ENCODE assay signal across 15 cellular contexts in the genomic region with DNA sequence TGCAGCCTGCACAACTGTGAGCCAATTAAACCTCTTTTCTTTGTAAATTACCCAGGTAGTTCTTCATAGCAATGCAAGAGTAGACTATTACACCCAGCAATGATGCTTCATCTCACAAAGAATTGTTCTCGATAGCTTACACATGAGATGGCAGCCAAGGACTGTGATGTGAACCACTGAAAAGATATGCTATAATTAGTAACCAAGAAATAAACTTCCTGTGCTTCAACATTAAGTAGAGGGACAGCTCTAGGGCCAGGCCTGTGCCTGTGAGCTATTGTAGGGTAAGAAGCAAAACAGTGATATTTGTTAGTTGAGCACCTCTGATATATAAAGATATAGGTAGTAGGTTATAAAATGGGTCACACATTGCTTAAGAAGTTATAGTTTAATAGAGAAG. TPM values are rescaled to one million over a fixed set of nuclear protein-coding genes. Genes with fewer than 3 reads are reported as not detected.
DNase-seq lines count a peak whose midpoint lies in the region; ATAC-seq, FAIRE-seq and TF ChIP-seq lines count a peak whose summit lies in the region.
"Had no signal": no experiment of that assay in that cellular context is flagged by ENCODE, and none has a peak within 500 bp of the region (broad histone marks: within the 10 kb centered on the region; RNA-seq: fewer than 3 reads in every experiment).

No MANE protein-coding gene starts in this region.

- TF ChIP-seq CTCF in IMR-90 (conservative IDR thresholded peaks at IDR 0.05; ENCODE audit: low read depth, low read length) (no peak), esophagus squamous epithelium (IDR thresholded peaks at IDR 0.05) (no peak), pancreas (IDR thresholded peaks at IDR 0.05) (no peak)

- no peak for TF ChIP-seq RAD21 in IMR-90 (IDR thresholded peaks at IDR 0.05; ENCODE audit: low read length)

- no peak overlapping the region for H4K91ac ChIP-seq in IMR-90 (ENCODE audit: insufficient read depth, low read depth, low read length)

- H3K4me3 ChIP-seq in IMR-90 (ENCODE audit: insufficient read depth, low read depth, low read length) (no peak overlapping the region), esophagus squamous epithelium (no peak overlapping the region), iPS-20b (ENCODE audit: low read length) (no peak overlapping the region), stomach smooth muscle (ENCODE audit: low read length in 2 of 2) (peak overlapping the region; percentile 15 to 22), pancreas (no peak overlapping the region)
- H3K4me3 ChIP-seq: HAP-1, PC-9 had no signal

- peak overlapping the region in 1 of 2 experiments; percentile 49; a peak in 1 of 4 replicates for H4K8ac ChIP-seq in IMR-90 (ENCODE audit: low read depth in 2 of 2, low read length in 2 of 2)

- no TSS peak for BruUV-seq in IMR-90 (replicated peaks; lab: Mats Ljungman, UMichigan)

- no peak overlapping the region for H3K4me2 ChIP-seq in IMR-90 (ENCODE audit: low read depth, low read length)
- H3K4me2 ChIP-seq: PC-9 had no signal

- H2BK120ac ChIP-seq in IMR-90 (ENCODE audit: low read depth, low read length): 0 out of 2 replicates have a peak overlapping the region, but pooled peaks have one; percentile 44

- DNase-seq in IMR-90: peak; percentile 31
- no peak for DNase-seq in esophagus squamous epithelium (lab: John Stamatoyannopoulos, UW)
- no peak for DNase-seq in left colon
- no peak for DNase-seq in DMS79 treated with DMSO at 0.1 percent for 48 hours (lab: John Stamatoyannopoulos, UW)
- DNase-seq in pancreas: no peak
- DNase-seq: CD4-positive, CD25-positive, alpha-beta regulatory T cell; KBM-7; NCI-H1436; NCI-H2029; NCI-H2171; NCI-H82; PC-9 had no signal

- in situ Hi-C loops in IMR-90 (cut with MboI; ENCODE audit: low sequenced_read_pairs): no loop called here

- peak overlapping the region; percentile 46; the same call in 1 of the 2 replicates for H2BK20ac ChIP-seq in IMR-90 (ENCODE audit: low read depth, low read length)

- peak overlapping the region; percentile 13 for H2BK5ac ChIP-seq in IMR-90 (ENCODE audit: low read depth, low read length, poor library complexity, severe bottlenecking)

- H3K36me3 ChIP-seq in IMR-90 (ENCODE audit: control insufficient read depth, insufficient read depth, low read length): no peaks in the 10 kb centered on the region
- H3K36me3 ChIP-seq in esophagus squamous epithelium: no peaks in the 10 kb centered on the region
- H3K36me3 ChIP-seq in iPS-20b (ENCODE audit: insufficient read depth, low read depth, low read length): no peaks in the 10 kb centered on the region
- no peaks in the 10 kb centered on the region for H3K36me3 ChIP-seq in stomach smooth muscle (ENCODE audit: control insufficient read depth in 2 of 2, insufficient read depth in 2 of 2, low read length in 2 of 2)
- H3K36me3 ChIP-seq in pancreas: no peaks in the 10 kb centered on the region
- H3K36me3 ChIP-seq: HAP-1 had no signal

- no peak overlapping the region for H3K18ac ChIP-seq in IMR-90 (ENCODE audit: low read depth, low read length)

- H3K27me3 ChIP-seq in IMR-90 (ENCODE audit: control insufficient read depth, insufficient read depth, low read length): no peaks in the 10 kb centered on the region
- no peaks in the 10 kb centered on the region for H3K27me3 ChIP-seq in esophagus squamous epithelium
- no peaks in the 10 kb centered on the region for H3K27me3 ChIP-seq in iPS-20b (ENCODE audit: insufficient read depth, low read length)
- no peaks in the 10 kb centered on the region for H3K27me3 ChIP-seq in stomach smooth muscle (ENCODE audit: control insufficient read depth in 1 of 2, insufficient read depth in 2 of 2, low read length in 2 of 2)
- H3K27me3 ChIP-seq in pancreas: no peaks in the 10 kb centered on the region

- H3K9me3 ChIP-seq in IMR-90 (ENCODE audit: control insufficient read depth, insufficient read depth, low read length): no peaks in the 10 kb centered on the region
- no peaks in the 10 kb centered on the region for H3K9me3 ChIP-seq in esophagus squamous epithelium
- H3K9me3 ChIP-seq in iPS-20b (ENCODE audit: insufficient read depth, low read depth, low read length): peaks cover 4% of the 10 kb centered on the region; the same call in 1 of the 2 replicates
- no peaks in the 10 kb centered on the region for H3K9me3 ChIP-seq in stomach smooth muscle (ENCODE audit: control insufficient read depth in 2 of 2, low read length in 2 of 2)
- H3K9me3 ChIP-seq in pancreas: no peaks in the 10 kb centered on the region
- H3K9me3 ChIP-seq: HAP-1 had no signal

- H4K5ac ChIP-seq in IMR-90 (ENCODE audit: low read depth, low read length): no peak overlapping the region

- WGBS in IMR-90 (ENCODE audit: extremely low coverage in 2 of 2, insufficient read length in 1 of 2), 2 experiments: no CpG with 5 or more reads among the region's 1 CpG
- WGBS in esophagus squamous epithelium, 2 donors: 44 to 73% methylated on average over 1 of the region's 1 CpG
- 81 to 86% methylated on average over 1 of the region's 1 CpG for WGBS in pancreas, 2 donors

- H3K27ac ChIP-seq in IMR-90 (ENCODE audit: insufficient read depth, low read length): no peak overlapping the region
- H3K27ac ChIP-seq in esophagus squamous epithelium: peak overlapping the region in 3 of 4 donors; percentile 19 to 74 (median 36)
- H3K27ac ChIP-seq in iPS-20b (ENCODE audit: low read length): no peak overlapping the region
- H3K27ac ChIP-seq in stomach smooth muscle (ENCODE audit: low read length): peak overlapping the region; percentile 58
- H3K27ac ChIP-seq in pancreas: no peak overlapping the region
- H3K27ac ChIP-seq: PC-9 had no signal

- POLR2A ChIA-PET in IMR-90 (lab: Charles Lee; ENCODE audit: unreplicated experiment): no interaction called here

- no peak overlapping the region; the same call in 1 of the 2 replicates for H3K4ac ChIP-seq in IMR-90 (ENCODE audit: low read depth, low read length)

- FAIRE-seq in pancreas (lab: Jason Lieb, UNC): no peak

- dilution Hi-C loops in IMR-90 (cut with HindIII; ENCODE audit: low sequenced_read_pairs, unreplicated experiment): no loop called here

- intact Hi-C loops in IMR-90 (cut with micrococcal nuclease): no loop called here
- intact Hi-C loops in esophagus squamous epithelium (cut with DNase I): no loop called here
- intact Hi-C loops in left colon (cut with DNase I, micrococcal nuclease): loop anchor here in 1 of 2 donors (10.0 kb wide), 1 partner anchor 157 kb away; no protein-coding TSS in a partner anchor
- intact Hi-C loops in pancreas (cut with DNase I): loop anchor here in 1 of 3 donors (10.0 kb wide), 1 partner anchor 97 kb away; no protein-coding TSS in a partner anchor

- ATAC-seq in IMR-90 (ENCODE audit: low read depth): no peak
- no peak for ATAC-seq in left colon
- ATAC-seq in pancreas: no peak

- H3K9ac ChIP-seq in IMR-90 (ENCODE audit: low read depth, low read length) (no peak overlapping the region), iPS-20b (ENCODE audit: low read depth, low read length) (0 out of 2 replicates have a peak overlapping the region, but pooled peaks have one; percentile 1), stomach smooth muscle (ENCODE audit: low read length in 2 of 2) (no peak overlapping the region)

- H2AK9ac ChIP-seq in IMR-90 (replicated peaks; ENCODE audit: low read depth, low read length, poor library complexity): no peak overlapping the region

- H3K9me1 ChIP-seq in IMR-90 (ENCODE audit: insufficient read depth, low read length): peaks cover 4% of the 10 kb centered on the region; the same call in 1 of the 2 replicates

- CTCF ChIA-PET in IMR-90 (lab: Yijun Ruan, JAX): no interaction called here

- H2AK5ac ChIP-seq in IMR-90 (ENCODE audit: low read depth, low read length): no peak overlapping the region; the same call in 1 of the 2 replicates

- H2BK15ac ChIP-seq in IMR-90 (ENCODE audit: low read depth, low read length): 0 out of 3 replicates have a peak overlapping the region, but pooled peaks have one; percentile 0

- no peak overlapping the region for H3K23ac ChIP-seq in IMR-90 (ENCODE audit: low read depth, low read length)

- TF ChIP-seq POLR2A in IMR-90 (IDR thresholded peaks at IDR 0.05; ENCODE audit: low read depth, low read length) (no peak), esophagus squamous epithelium (IDR thresholded peaks at IDR 0.05) (no peak)

- H4K20me1 ChIP-seq in IMR-90 (ENCODE audit: insufficient read depth, low read length): no peaks in the 10 kb centered on the region

- H3K14ac ChIP-seq in IMR-90 (replicated peaks; ENCODE audit: low read depth, low read length): no peak overlapping the region

- H3K4me1 ChIP-seq in IMR-90 (ENCODE audit: control insufficient read depth, insufficient read depth, low read length): peaks cover 2% of the 10 kb centered on the region
- peaks cover 0 to 23% (median 13%) of the 10 kb centered on the region in 3 donors for H3K4me1 ChIP-seq in esophagus squamous epithelium
- H3K4me1 ChIP-seq in iPS-20b (ENCODE audit: insufficient read depth, low read length): no peaks in the 10 kb centered on the region; the same call in 1 of the 2 replicates
- peaks cover 29% of the 10 kb centered on the region for H3K4me1 ChIP-seq in stomach smooth muscle (ENCODE audit: control insufficient read depth, insufficient read depth, low read length)
- no peaks in the 10 kb centered on the region for H3K4me1 ChIP-seq in pancreas

- no peaks in the 10 kb centered on the region for H3K79me1 ChIP-seq in IMR-90 (ENCODE audit: low read depth in 1 of 2, low read length in 2 of 2)

- H2AFZ ChIP-seq in IMR-90 (replicated peaks; ENCODE audit: low read length, poor library complexity): no peak overlapping the region
- H2AFZ ChIP-seq: PC-9 had no signal

- no peak overlapping the region for H3K56ac ChIP-seq in IMR-90 (ENCODE audit: extremely low read depth, insufficient read depth, low read length)

TF ChIP-seq in IMR-90, 13 proteins besides CTCF, POLR2A, EP300 and RAD21:
- no peak for TF ChIP-seq CHD1 (IDR thresholded peaks at IDR 0.05; ENCODE audit: low read depth, low read length)

RNA-seq across cellular contexts. Expression of a gene that starts 41.8 kb away (rescaled TPM):
- total RNA-seq in IMR-90 (2012; rRNA removed) (46.1 and 50.2 TPM in 2 replicates), esophagus squamous epithelium (10 to 100 TPM in 2 of 4 donors, 1 to 10 TPM in 2; 5.2 to 62.9 (median 14.0) TPM), left colon (10 to 100 TPM in 1 of 2 donors, 1 to 10 TPM in 1; 10.0 to 23.9 TPM), pancreas (10 to 100 TPM in 2 of 6 donors, 1 to 10 TPM in 4; 1.7 to 18.4 (median 3.8) TPM)
- polyA plus RNA-seq in IMR-90 (2012; rRNA removed) (60.9 and 66.4 TPM in 2 replicates), pancreas (1 to 10 TPM; 4.8 to 6.2 TPM)
- 31.1 and 32.6 TPM in 2 replicates for polyA plus RNA-seq in IMR-90 (2012; cell fraction: cytosol; rRNA removed)
- 34.6 and 103 TPM in 2 replicates for polyA plus RNA-seq in IMR-90 (2012; cell fraction: nucleus; rRNA removed; ENCODE audit: low replicate concordance)
- polyA plus RNA-seq: CD4-positive, CD25-positive, alpha-beta regulatory T cell had no signal

Comparison
In these comparisons a context has a peak if more than half of its experiments do, and no peak if none do; other contexts are left out.
1. H3K27ac ChIP-seq: peak in esophagus squamous epithelium (3 of 4) and stomach smooth muscle (single experiment); none in IMR-90 (single experiment), iPS-20b (single experiment) and pancreas (0 of 4).
2. H3K4me3 ChIP-seq: peak in stomach smooth muscle (2 of 2); none in IMR-90 (single experiment), esophagus squamous epithelium (0 of 4), iPS-20b (single experiment) and pancreas (0 of 4).